Comparison of ENCODE assay signal across 14 cellular contexts in the genomic region with DNA sequence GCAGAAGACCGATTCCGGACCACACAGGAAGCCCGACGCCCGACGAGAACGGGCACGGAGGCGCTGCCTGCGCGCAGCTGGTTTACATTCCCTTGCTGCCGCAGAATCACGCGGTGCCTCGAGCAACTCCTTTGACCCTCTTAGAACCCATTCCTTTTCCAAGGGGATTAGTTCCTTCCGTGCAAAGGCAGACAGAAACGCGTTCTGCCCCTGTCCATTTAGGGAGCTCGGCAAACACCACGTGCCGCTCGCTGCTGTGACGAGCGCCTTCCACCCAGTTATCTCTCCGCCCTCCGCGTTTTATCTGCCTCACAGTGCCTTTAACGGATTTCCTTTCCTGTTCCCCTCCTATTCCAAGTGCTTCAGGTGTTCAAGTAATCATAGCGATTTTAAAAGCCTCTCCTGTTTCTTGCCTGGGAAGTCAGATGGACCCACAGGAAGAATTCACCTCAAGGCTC. TPM values are rescaled to one million over a fixed set of nuclear protein-coding genes. Genes with fewer than 3 reads are reported as not detected.
DNase-seq lines count a peak whose midpoint lies in the region; ATAC-seq, FAIRE-seq and TF ChIP-seq lines count a peak whose summit lies in the region.
"Had no signal": no experiment of that assay in that cellular context is flagged by ENCODE, and none has a peak within 500 bp of the region (broad histone marks: within the 10 kb centered on the region; RNA-seq: fewer than 3 reads in every experiment).

No MANE protein-coding gene starts in this region.

- H3K4me3 ChIP-seq in fibroblast of the aortic adventitia (ENCODE audit: low read depth, low read length) (peak overlapping the region; percentile 39), rectal smooth muscle tissue (ENCODE audit: low read length) (peak overlapping the region; percentile 41)
- H3K4me3 ChIP-seq: BLaER1 treated with 17β-estradiol and CSF1 and Interleukin-3, amounts not matched to agents 10 nM and 100 nM had no signal

- ATAC-seq in GM21576 (IDR thresholded peaks at IDR 0.05; ENCODE audit: unreplicated experiment): no peak
- ATAC-seq: stimulated activated naive CD8-positive, alpha-beta T cell treated with anti-CD3 and anti-CD28 coated beads, Interleukin-15, amount 100 ng/mL, for 72 hours had no signal

- H3K4me1 ChIP-seq in rectal smooth muscle tissue (ENCODE audit: control insufficient read depth, insufficient read depth, low read length): peaks cover 6% of the 10 kb centered on the region

- no peak overlapping the region for H3K9ac ChIP-seq in rectal smooth muscle tissue (ENCODE audit: low read length)
- H3K9ac ChIP-seq: BLaER1 treated with 17β-estradiol and CSF1 and Interleukin-3, amounts not matched to agents 10 nM and 100 nM had no signal

- peak overlapping the region; percentile 62 for H3K27ac ChIP-seq in rectal smooth muscle tissue (ENCODE audit: low read depth, low read length)
- H3K27ac ChIP-seq: BLaER1 treated with 17β-estradiol and CSF1 and Interleukin-3, amounts not matched to agents 10 nM and 100 nM had no signal

- peaks cover 4% of the 10 kb centered on the region for H3K4me1 Mint-ChIP-seq in nephron progenitor cell
- H3K4me1 Mint-ChIP-seq: immature natural killer cell; stimulated activated naive CD8-positive, alpha-beta T cell treated with anti-CD3 and anti-CD28 coated beads, Interleukin-15, amount 100 ng/mL, for 72 hours had no signal

- TF ChIP-seq CTCF in AG09319 (IDR thresholded peaks at IDR 0.05; ENCODE audit: low read depth, low read length) (no peak), fibroblast of the aortic adventitia (IDR thresholded peaks at IDR 0.05; ENCODE audit: insufficient read depth, low read length) (no peak), D721Med (IDR thresholded peaks at IDR 0.05; ENCODE audit: insufficient read depth, missing control alignments) (no peak), nephron progenitor cell (IDR thresholded peaks at IDR 0.05) (no peak)

- H3K27me3 Mint-ChIP-seq in nephron progenitor cell (ENCODE audit: low read depth, poor library complexity): peaks cover 21% of the 10 kb centered on the region

- DNase-seq in AG09319 (ENCODE audit: extremely low read depth, low read depth): peak; percentile 30
- peak; percentile 50 for DNase-seq in NCI-H2227 treated with DMSO at 0.1 percent for 48 hours (lab: John Stamatoyannopoulos, UW)
- peak; percentile 40 for DNase-seq in fibroblast of the aortic adventitia (ENCODE audit: low read depth)
- no peak for DNase-seq in D721Med (ENCODE audit: insufficient read length, low spot score)
- DNase-seq in SW 1271 (lab: John Stamatoyannopoulos, UW): no peak
- no peak for DNase-seq in nephron progenitor cell
- DNase-seq: immature natural killer cell; stimulated activated CD4-positive, alpha-beta T cell treated with anti-CD3 and anti-CD28 coated beads, Interleukin-4, amount 100 ng/mL, for 24 hours; stimulated activated naive CD8-positive, alpha-beta T cell treated with anti-CD3 and anti-CD28 coated beads, Interleukin-15, amount 100 ng/mL, for 72 hours had no signal

- H3K27me3 ChIP-seq in rectal smooth muscle tissue (ENCODE audit: control insufficient read depth, insufficient read depth, low read length): no peaks in the 10 kb centered on the region
- H3K27me3 ChIP-seq: BLaER1 treated with 17β-estradiol and CSF1 and Interleukin-3, amounts not matched to agents 10 nM and 100 nM had no signal

- H3K36me3 ChIP-seq in rectal smooth muscle tissue (ENCODE audit: control insufficient read depth, insufficient read depth, low read length): no peaks in the 10 kb centered on the region
- H3K36me3 ChIP-seq: BLaER1 treated with 17β-estradiol and CSF1 and Interleukin-3, amounts not matched to agents 10 nM and 100 nM had no signal

- H3K27ac Mint-ChIP-seq in nephron progenitor cell: no peak overlapping the region
- H3K27ac Mint-ChIP-seq: immature natural killer cell; stimulated activated naive CD8-positive, alpha-beta T cell treated with anti-CD3 and anti-CD28 coated beads, Interleukin-15, amount 100 ng/mL, for 72 hours had no signal

- no peak overlapping the region for H3K4me3 Mint-ChIP-seq in nephron progenitor cell
- H3K4me3 Mint-ChIP-seq: immature natural killer cell; stimulated activated naive CD8-positive, alpha-beta T cell treated with anti-CD3 and anti-CD28 coated beads, Interleukin-15, amount 100 ng/mL, for 72 hours had no signal

- H3K36me3 Mint-ChIP-seq in nephron progenitor cell (ENCODE audit: low read depth): no peaks in the 10 kb centered on the region
- H3K36me3 Mint-ChIP-seq: immature natural killer cell had no signal

- peaks cover 4% of the 10 kb centered on the region for H3K9me3 Mint-ChIP-seq in nephron progenitor cell
- H3K9me3 Mint-ChIP-seq: immature natural killer cell; stimulated activated naive CD8-positive, alpha-beta T cell treated with anti-CD3 and anti-CD28 coated beads, Interleukin-15, amount 100 ng/mL, for 72 hours had no signal

- no peak for FAIRE-seq in D721Med (lab: Jason Lieb, UNC)
- FAIRE-seq: endothelial cell of umbilical vein, GM19239 had no signal

RNA-seq across cellular contexts. Expression of a gene that starts 24.1 kb away (rescaled TPM):
- 18.8 and 20.5 TPM in 2 replicates for total RNA-seq in fibroblast of the aortic adventitia (ENCODE audit: low replicate concordance)

RNA-seq across cellular contexts. Expression of a gene that starts 29.3 kb away (rescaled TPM):
- 26.1 and 41.7 TPM in 2 replicates for total RNA-seq in fibroblast of the aortic adventitia (ENCODE audit: low replicate concordance)

Comparison
In these comparisons a context has a peak if more than half of its experiments do, and no peak if none do; other contexts are left out.
1. DNase-seq: peak in AG09319 (single experiment), NCI-H2227 treated with DMSO at 0.1 percent for 48 hours (single experiment) and fibroblast of the aortic adventitia (single experiment); none in D721Med (single experiment), SW 1271 (0 of 2) and nephron progenitor cell (single experiment).